Comparison of ENCODE assay signal across 13 cellular contexts in genomic region chr15:60551147-60551780, GRCh38.
A peak's percentile ranks its signal among the peaks of the same experiment; 100 is the strongest.
DNase-seq lines count a peak whose midpoint lies in the region; ATAC-seq, FAIRE-seq and TF ChIP-seq lines count a peak whose summit lies in the region.
"Had no signal": no experiment of that assay in that cellular context is flagged by ENCODE, and none has a peak within 500 bp of the region (broad histone marks: within the 10 kb centered on the region; RNA-seq: fewer than 3 reads in every experiment).

No MANE protein-coding gene starts in this region.

- ATAC-seq in GM21423 (IDR thresholded peaks at IDR 0.05; ENCODE audit: unreplicated experiment) = peak; percentile 58

- H3K4me3 ChIP-seq in KMS-11 (IDR thresholded peaks at IDR 0.05; ENCODE audit: insufficient read depth, low read depth, low read length) (no peak overlapping the region), Karpas-422 (ENCODE audit: low read length) (no peak overlapping the region)
- peak overlapping the region; percentile 15 for H3K4me3 ChIP-seq in effector memory CD4-positive, alpha-beta T cell (ENCODE audit: insufficient read depth, low read depth, low read length, poor library complexity, severe bottlenecking)

- H3K79me2 ChIP-seq in KMS-11 (ENCODE audit: insufficient read depth, low read depth) = peaks cover 92% of the 10 kb centered on the region
- H3K79me2 ChIP-seq in Karpas-422 (ENCODE audit: low read length) = no peaks in the 10 kb centered on the region

- H3K27ac ChIP-seq in KMS-11 (peak overlapping the region; percentile 60), Karpas-422 (ENCODE audit: low read length) (no peak overlapping the region)
- peak overlapping the region; percentile 52 for H3K27ac ChIP-seq in effector memory CD4-positive, alpha-beta T cell (ENCODE audit: insufficient read depth, low read length, poor library complexity, severe bottlenecking)

- H2AFZ ChIP-seq in KMS-11 (ENCODE audit: low read depth) = no peak overlapping the region
- H2AFZ ChIP-seq in Karpas-422 (ENCODE audit: low read length) = no peak overlapping the region

- H3K9ac ChIP-seq in KMS-11 = peak overlapping the region; percentile 13; the same call in 1 of the 2 replicates
- H3K9ac ChIP-seq in Karpas-422 (ENCODE audit: low read length) = no peak overlapping the region
- H3K9ac ChIP-seq: SK-N-SH had no signal

- FAIRE-seq in GM18507 (lab: Jason Lieb, UNC) = peak; percentile 76

- H3K9me2 ChIP-seq in Karpas-422 (replicated peaks; ENCODE audit: insufficient read depth, low read length) = no peaks in the 10 kb centered on the region
- H3K9me2 ChIP-seq: SK-N-SH had no signal

- H3K4me1 ChIP-seq in KMS-11 (ENCODE audit: low read depth, poor library complexity, severe bottlenecking) = peaks cover 100% of the 10 kb centered on the region
- H3K4me1 ChIP-seq in effector memory CD4-positive, alpha-beta T cell (ENCODE audit: control insufficient read depth, insufficient read depth, low read length, poor library complexity, severe bottlenecking) = peaks cover 67% of the 10 kb centered on the region
- no peaks in the 10 kb centered on the region for H3K4me1 ChIP-seq in Karpas-422 (ENCODE audit: low read length)

- H4K20me1 ChIP-seq in KMS-11 (ENCODE audit: insufficient read depth) (no peaks in the 10 kb centered on the region), Karpas-422 (ENCODE audit: insufficient read depth, low read depth, low read length) (no peaks in the 10 kb centered on the region)

- no peaks in the 10 kb centered on the region for H3K27me3 ChIP-seq in KMS-11 (ENCODE audit: insufficient read depth, low read depth)
- no peaks in the 10 kb centered on the region for H3K27me3 ChIP-seq in effector memory CD4-positive, alpha-beta T cell (replicated peaks; ENCODE audit: control insufficient read depth, insufficient read depth, low read length, poor library complexity, severe bottlenecking)
- H3K27me3 ChIP-seq in Karpas-422 (ENCODE audit: low read length) = no peaks in the 10 kb centered on the region

- no peak for DNase-seq in GM18507 (ENCODE audit: extremely low spot score, insufficient read length, low read depth)
- no peak for DNase-seq in effector memory CD4-positive, alpha-beta T cell
- no peak for DNase-seq in AG08396 (ENCODE audit: low spot score)
- no peak for DNase-seq in NCI-H526 treated with DMSO at 0.1 percent for 48 hours (lab: John Stamatoyannopoulos, UW)
- DNase-seq in Karpas-422 = no peak
- no peak for DNase-seq in DMS79 (lab: John Stamatoyannopoulos, UW)
- DNase-seq: caudate nucleus, DND-41, NCI-H1417 treated with DMSO at 0.1 percent for 48 hours, NCI-H774, SK-N-SH had no signal

- no peaks in the 10 kb centered on the region for H3K36me3 ChIP-seq in KMS-11 (ENCODE audit: insufficient read depth)
- H3K36me3 ChIP-seq in effector memory CD4-positive, alpha-beta T cell (ENCODE audit: control insufficient read depth, insufficient read depth, low read length) = peaks cover 2% of the 10 kb centered on the region
- H3K36me3 ChIP-seq in Karpas-422 (ENCODE audit: insufficient read depth, low read length) = no peaks in the 10 kb centered on the region

- H3K4me2 ChIP-seq in KMS-11 (peak overlapping the region; percentile 64), Karpas-422 (ENCODE audit: low read depth, low read length, poor library complexity, severe bottlenecking) (no peak overlapping the region)
- H3K4me2 ChIP-seq: SK-N-SH had no signal

- no peak for TF ChIP-seq CTCF in KMS-11 (conservative IDR thresholded peaks at IDR 0.05; ENCODE audit: low read depth, low read length)

- no peaks in the 10 kb centered on the region for H3K9me3 ChIP-seq in effector memory CD4-positive, alpha-beta T cell (ENCODE audit: control insufficient read depth, low read length)
- no peaks in the 10 kb centered on the region for H3K9me3 ChIP-seq in Karpas-422 (ENCODE audit: low read length)
- H3K9me3 ChIP-seq: SK-N-SH had no signal
